Comparison of ENCODE assay signal across 1 cellular context in genomic region chr2:70086278-70086837, GRCh38.
TF ChIP-seq lines count a peak whose summit lies in the region.

No MANE protein-coding gene starts in this region.

TF ChIP-seq in HepG2, 621 proteins besides CTCF, POLR2A, EP300 and RAD21 (continued from another document and continues in another):
- TF ChIP-seq KDM2A (CRISPR knock-in tag; IDR thresholded peaks at IDR 0.05; ENCODE audit: borderline replicate concordance, low read depth), result peak; percentile 51
- peak; percentile 74; the same call in 1 of the 2 replicates for TF ChIP-seq NCOA2 (CRISPR knock-in tag; IDR thresholded peaks at IDR 0.05)
- TF ChIP-seq SAFB2 (CRISPR knock-in tag; IDR thresholded peaks at IDR 0.05; ENCODE audit: borderline replicate concordance, low read depth), result no peak
- peak; percentile 66; the same call in 1 of the 2 replicates for TF ChIP-seq PRDM15 (CRISPR knock-in tag; IDR thresholded peaks at IDR 0.05)
- 0 out of 2 replicates have a peak, but pooled peaks have one; percentile 60 for TF ChIP-seq KDM4B (CRISPR knock-in tag; IDR thresholded peaks at IDR 0.05)
- TF ChIP-seq PLRG1 (conservative IDR thresholded peaks at IDR 0.05), result no peak
- TF ChIP-seq NFE2L2 (IDR thresholded peaks at IDR 0.05; ENCODE audit: low read length), result 0 out of 2 replicates have a peak, but pooled peaks have one; percentile 6
- TF ChIP-seq SOX13 (IDR thresholded peaks at IDR 0.05), result 0 out of 2 replicates have a peak, but pooled peaks have one; percentile 8
- TF ChIP-seq SOX13 (CRISPR knock-in tag; conservative IDR thresholded peaks at IDR 0.05 in 1 of 2, IDR thresholded peaks at IDR 0.05 in 1 of 2), result peak; percentile 33 to 75; a peak in 3 of 4 replicates
- peak; percentile 100 for TF ChIP-seq DMAP1 (CRISPR knock-in tag; IDR thresholded peaks at IDR 0.05)
- TF ChIP-seq ZNF230 (CRISPR knock-in tag; IDR thresholded peaks at IDR 0.05), result peak; percentile 96
- TF ChIP-seq MYPOP (CRISPR knock-in tag; IDR thresholded peaks at IDR 0.05), result no peak
- peak; percentile 79; the same call in 1 of the 2 replicates for TF ChIP-seq CENPT (CRISPR knock-in tag; IDR thresholded peaks at IDR 0.05; ENCODE audit: low read depth)
- peak; percentile 87 for TF ChIP-seq SP5 (CRISPR knock-in tag; IDR thresholded peaks at IDR 0.05; ENCODE audit: borderline replicate concordance, low read depth)
- TF ChIP-seq PHF21A (CRISPR knock-in tag; IDR thresholded peaks at IDR 0.05), result no peak
- peak; percentile 80 for TF ChIP-seq ZBTB7B (CRISPR knock-in tag; IDR thresholded peaks at IDR 0.05)
- peak; percentile 77; the same call in 1 of the 2 replicates for TF ChIP-seq ZNF101 (CRISPR knock-in tag; IDR thresholded peaks at IDR 0.05; ENCODE audit: borderline replicate concordance, low read depth)
- TF ChIP-seq ZNF841 (CRISPR knock-in tag; IDR thresholded peaks at IDR 0.05; ENCODE audit: borderline replicate concordance), result no peak
- TF ChIP-seq ZEB1 (IDR thresholded peaks at IDR 0.05; ENCODE audit: insufficient replicate concordance, low read depth), result peak; percentile 69
- no peak for TF ChIP-seq ZNF451 (CRISPR knock-in tag; IDR thresholded peaks at IDR 0.05)
- no peak for TF ChIP-seq HIC2 (CRISPR knock-in tag; IDR thresholded peaks at IDR 0.05; ENCODE audit: low read depth)
- TF ChIP-seq KAT8 (CRISPR knock-in tag; IDR thresholded peaks at IDR 0.05), result peak; percentile 70; the same call in 1 of the 2 replicates
- no peak for TF ChIP-seq DNMT1 (CRISPR knock-in tag; IDR thresholded peaks at IDR 0.05)
- peak; percentile 19 for TF ChIP-seq ZNF335 (CRISPR knock-in tag; IDR thresholded peaks at IDR 0.05)
- TF ChIP-seq ZNF329 (CRISPR knock-in tag; IDR thresholded peaks at IDR 0.05; ENCODE audit: low read depth), result no peak
- no peak for TF ChIP-seq MBD4 (IDR thresholded peaks at IDR 0.05; ENCODE audit: borderline replicate concordance, low read length)
- no peak for TF ChIP-seq KLF13 (CRISPR knock-in tag; IDR thresholded peaks at IDR 0.05)
- TF ChIP-seq ZNF30 (CRISPR knock-in tag; IDR thresholded peaks at IDR 0.05), result peak; percentile 96
- TF ChIP-seq ZNF484 (CRISPR knock-in tag; IDR thresholded peaks at IDR 0.05; ENCODE audit: borderline replicate concordance, low read depth), result no peak; the same call in 1 of the 2 replicates
- no peak for TF ChIP-seq ZNF513 (CRISPR knock-in tag; conservative IDR thresholded peaks at IDR 0.05)
- TF ChIP-seq SIN3B (IDR thresholded peaks at IDR 0.05; ENCODE audit: low read length), result peak; percentile 28; the same call in 1 of the 2 replicates
- 0 out of 2 replicates have a peak, but pooled peaks have one; percentile 47 for TF ChIP-seq ZNF550 (CRISPR knock-in tag; IDR thresholded peaks at IDR 0.05; ENCODE audit: borderline replicate concordance)
- no peak for TF ChIP-seq ZNF597 (CRISPR knock-in tag; IDR thresholded peaks at IDR 0.05)
- no peak; the same call in 1 of the 2 replicates for TF ChIP-seq ZNF441 (CRISPR knock-in tag; IDR thresholded peaks at IDR 0.05; ENCODE audit: borderline replicate concordance)
- no peak for TF ChIP-seq TRAFD1 (CRISPR knock-in tag; IDR thresholded peaks at IDR 0.05; ENCODE audit: borderline replicate concordance)
- no peak for TF ChIP-seq NR2F6 (IDR thresholded peaks at IDR 0.05)
- no peak for TF ChIP-seq NR2F6 (CRISPR knock-in tag; IDR thresholded peaks at IDR 0.05)
- no peak; the same call in 1 of the 2 replicates for TF ChIP-seq ZXDC (CRISPR knock-in tag; IDR thresholded peaks at IDR 0.05)
- TF ChIP-seq GTF2F1 (IDR thresholded peaks at IDR 0.05; ENCODE audit: low read length), result peak; percentile 23; the same call in 1 of the 2 replicates
- 0 out of 2 replicates have a peak, but pooled peaks have one; percentile 63 for TF ChIP-seq REPIN1 (CRISPR knock-in tag; IDR thresholded peaks at IDR 0.05; ENCODE audit: borderline replicate concordance, low read depth)
- TF ChIP-seq ARHGAP35 (CRISPR knock-in tag; IDR thresholded peaks at IDR 0.05; ENCODE audit: borderline replicate concordance), result peak; percentile 75
- TF ChIP-seq FOXK1 (CRISPR knock-in tag; IDR thresholded peaks at IDR 0.05; ENCODE audit: borderline replicate concordance, low read depth), result peak; percentile 32; the same call in 1 of the 2 replicates
- no peak for TF ChIP-seq NPAS2 (CRISPR knock-in tag; IDR thresholded peaks at IDR 0.05; ENCODE audit: borderline replicate concordance)
- peak; percentile 79 for TF ChIP-seq ZSCAN22 (CRISPR knock-in tag; IDR thresholded peaks at IDR 0.05)
- no peak for TF ChIP-seq EEA1 (CRISPR knock-in tag; IDR thresholded peaks at IDR 0.05; ENCODE audit: borderline replicate concordance)
- TF ChIP-seq ZNF512 (CRISPR knock-in tag; IDR thresholded peaks at IDR 0.05), result 0 out of 2 replicates have a peak, but pooled peaks have one; percentile 1
- peak; percentile 23 for TF ChIP-seq ZNF776 (CRISPR knock-in tag; IDR thresholded peaks at IDR 0.05)
- peak; percentile 71 for TF ChIP-seq MEIS2 (CRISPR knock-in tag; IDR thresholded peaks at IDR 0.05)
- TF ChIP-seq BHLHE40 (IDR thresholded peaks at IDR 0.05; ENCODE audit: low read length), result no peak
- TF ChIP-seq ZNF616 (CRISPR knock-in tag; IDR thresholded peaks at IDR 0.05; ENCODE audit: low read depth), result no peak
- peak; percentile 9; the same call in 1 of the 2 replicates for TF ChIP-seq MYC (CRISPR knock-in tag; IDR thresholded peaks at IDR 0.05; ENCODE audit: borderline replicate concordance)
- no peak for TF ChIP-seq ZNF18 (CRISPR knock-in tag; IDR thresholded peaks at IDR 0.05; ENCODE audit: insufficient replicate concordance)
